In the genomic region with DNA sequence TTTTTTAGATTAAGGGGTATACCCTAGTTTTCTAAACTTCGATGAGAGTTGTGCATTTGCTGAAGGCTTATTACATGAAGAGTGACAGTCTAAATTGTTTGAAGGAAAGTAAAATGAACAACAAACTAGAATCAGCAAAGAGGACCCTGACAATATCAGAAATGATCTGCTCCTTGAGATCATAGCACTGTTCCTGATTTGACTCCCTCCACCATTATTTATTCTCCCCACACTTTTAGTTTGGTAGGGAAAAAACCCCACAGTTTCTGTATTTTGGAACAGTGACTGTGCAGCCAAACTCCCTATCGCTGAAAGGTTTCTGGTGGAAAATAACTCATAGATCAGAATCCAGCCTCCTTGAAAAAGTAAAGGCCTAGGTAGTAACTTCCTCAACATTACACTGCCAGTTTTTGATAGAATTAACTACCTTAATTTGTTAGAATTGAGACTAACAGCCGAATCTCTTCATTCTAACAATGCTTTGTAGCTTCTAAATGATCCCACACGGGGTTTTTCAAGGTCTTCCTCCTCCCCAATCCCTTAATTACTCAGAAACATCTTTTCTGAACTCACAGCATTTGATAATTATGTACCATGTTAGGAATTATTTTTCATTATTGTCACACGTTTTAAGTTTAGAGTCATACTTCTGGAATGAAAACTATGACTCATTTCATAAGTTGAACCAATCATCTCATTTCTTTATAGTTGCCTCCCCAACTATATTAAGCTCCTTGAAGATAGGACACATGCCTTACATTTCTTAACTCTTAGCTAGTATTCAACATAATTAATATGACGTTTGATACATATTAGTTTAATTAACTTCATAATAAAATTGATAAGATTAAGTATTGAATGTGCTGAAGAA, we compare ENCODE assay signal across 8 cellular contexts. TPM values are rescaled to one million over a fixed set of nuclear protein-coding genes. Genes with fewer than 3 reads are reported as not detected.
DNase-seq lines count a peak whose midpoint lies in the region; ATAC-seq, FAIRE-seq and TF ChIP-seq lines count a peak whose summit lies in the region.

No MANE protein-coding gene starts in this region.

- FAIRE-seq in GM12891 (lab: Jason Lieb, UNC) = no peak

- DNase-seq in GM12891 (ENCODE audit: insufficient read length, low spot score) (no peak), RWPE2 (ENCODE audit: low spot score) (no peak), epithelial cell of prostate (ENCODE audit: low read depth, low spot score) (no peak), skeletal muscle cell (ENCODE audit: low read depth) (peak; percentile 33), DMS153 treated with DMSO at 0.1 percent for 48 hours (lab: John Stamatoyannopoulos, UW; ENCODE audit: unreplicated experiment) (no peak), NK-92 (lab: John Stamatoyannopoulos, UW; ENCODE audit: unreplicated experiment) (no peak), NCI-H510A (lab: John Stamatoyannopoulos, UW) (no peak)

- peak; percentile 24 for ATAC-seq in RWPE2 (ENCODE audit: low read depth)
- ATAC-seq in HG02870 (IDR thresholded peaks at IDR 0.05; ENCODE audit: unreplicated experiment) = no peak

- peaks cover 35% of the 10 kb centered on the region for H3K4me1 ChIP-seq in RWPE2 (ENCODE audit: insufficient read depth, poor library complexity, severe bottlenecking)

- TF ChIP-seq POLR2A in GM12891 (IDR thresholded peaks at IDR 0.05; ENCODE audit: low read depth, low read length) = peak; percentile 41; the same call in 1 of the 2 replicates

- H3K4me3 ChIP-seq in RWPE2 (ENCODE audit: severe bottlenecking) = no peak overlapping the region
- H3K4me3 ChIP-seq in skeletal muscle cell (ENCODE audit: low read depth, low read length) = peak overlapping the region; percentile 17

- peaks cover 71% of the 10 kb centered on the region for H3K36me3 ChIP-seq in RWPE2 (ENCODE audit: low read depth)

- peak overlapping the region; percentile 89 for H3K27ac ChIP-seq in RWPE2 (ENCODE audit: poor library complexity, severe bottlenecking)
- peak overlapping the region; percentile 96 for H3K27ac ChIP-seq in epithelial cell of prostate

- no peaks in the 10 kb centered on the region for H3K27me3 ChIP-seq in RWPE2 (ENCODE audit: insufficient read depth, poor library complexity, severe bottlenecking)

- TF ChIP-seq CTCF in RWPE2 (IDR thresholded peaks at IDR 0.05; ENCODE audit: poor library complexity, severe bottlenecking) = no peak

- no peaks in the 10 kb centered on the region for H3K9me3 ChIP-seq in RWPE2 (ENCODE audit: severe bottlenecking)

TF ChIP-seq in GM12891, 5 proteins besides CTCF, POLR2A, EP300 and RAD21:
- no peak; the same call in 1 of the 2 replicates for TF ChIP-seq POLR2AphosphoS5 (IDR thresholded peaks at IDR 0.05; ENCODE audit: low read depth, low read length)
- no peak for TF ChIP-seq PAX5 (IDR thresholded peaks at IDR 0.05; ENCODE audit: insufficient read depth, low read length, severe bottlenecking)
- TF ChIP-seq SPI1 (IDR thresholded peaks at IDR 0.05; ENCODE audit: low read depth, low read length) = no peak
- TF ChIP-seq TAF1 (IDR thresholded peaks at IDR 0.05; ENCODE audit: low read depth, low read length) = no peak
- no peak for TF ChIP-seq POU2F2 (IDR thresholded peaks at IDR 0.05; ENCODE audit: low read depth, low read length)

RNA-seq across cellular contexts. Expression of gene MYL12A, which starts 2.9 kb away (rescaled TPM):
- 362 TPM for polyA plus RNA-seq in GM12891 (2012; ENCODE audit: low read depth, missing spikeins)

RNA-seq across cellular contexts. Expression of gene MYL12B, which starts 11.5 kb away (rescaled TPM):
- polyA plus RNA-seq in GM12891 (2012; ENCODE audit: low read depth, missing spikeins) = 246 TPM

RNA-seq across cellular contexts. Expression of gene MYOM1, which starts 30.7 kb away (rescaled TPM):
- polyA plus RNA-seq in GM12891 (2012; ENCODE audit: low read depth, missing spikeins) = 0.86 TPM
